Comparison of ENCODE assay signal across 14 cellular contexts in the genomic region with DNA sequence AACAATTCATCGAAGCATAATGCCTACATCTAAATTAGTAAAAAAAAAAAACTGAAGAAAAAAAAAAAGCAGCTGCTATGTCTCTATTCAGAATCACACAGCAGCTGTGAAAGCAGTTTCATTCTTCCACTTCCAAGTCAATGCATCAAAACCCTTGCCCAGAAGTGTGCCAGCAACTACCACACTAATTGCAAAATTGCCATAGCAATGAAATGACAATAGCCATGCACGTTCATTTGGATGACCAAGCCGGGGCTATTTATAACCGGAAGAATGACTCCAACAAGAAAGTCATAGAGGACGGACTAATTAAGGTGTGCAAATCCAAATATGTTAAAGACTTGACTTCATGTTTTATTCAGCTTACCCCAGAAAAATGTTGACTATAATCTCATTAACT. TPM values are rescaled to one million over a fixed set of nuclear protein-coding genes. Genes with fewer than 3 reads are reported as not detected.
DNase-seq lines count a peak whose midpoint lies in the region; ATAC-seq and TF ChIP-seq lines count a peak whose summit lies in the region.
"Had no signal": no experiment of that assay in that cellular context is flagged by ENCODE, and none has a peak within 500 bp of the region (broad histone marks: within the 10 kb centered on the region; RNA-seq: fewer than 3 reads in every experiment).

No MANE protein-coding gene starts in this region.

- peak overlapping the region in 10 of 12 donors; percentile 9 to 70 (median 52) for H3K27ac ChIP-seq in heart left ventricle
- H3K27ac ChIP-seq in stomach smooth muscle (ENCODE audit: low read length): peak overlapping the region; percentile 25

- intact Hi-C loops in heart left ventricle (cut with DNase I): loop anchor here in 1 of 10 donors (5.0 kb wide), 1 partner anchor 39 kb away; no protein-coding TSS in a partner anchor

- H3K4me1 ChIP-seq in heart left ventricle (peaks cover 0 to 22% (median 7%) of the 10 kb centered on the region in 12 donors), stomach smooth muscle (ENCODE audit: control insufficient read depth, insufficient read depth, low read length) (peaks cover 6% of the 10 kb centered on the region)

- peak; percentile 48 to 91 (median 82) for ATAC-seq in heart left ventricle
- no peak for ATAC-seq in esophagus mucosa
- ATAC-seq: GM12878; naive thymus-derived CD8-positive, alpha-beta T cell had no signal

- H3K9me3 ChIP-seq in heart left ventricle (no peaks in the 10 kb centered on the region), stomach smooth muscle (ENCODE audit: control insufficient read depth in 2 of 2, low read length in 2 of 2) (no peaks in the 10 kb centered on the region)

- TF ChIP-seq CTCF in heart left ventricle (IDR thresholded peaks at IDR 0.05): no peak

- TF ChIP-seq POLR2A in heart left ventricle (IDR thresholded peaks at IDR 0.05): no peak

- H3K4me3 ChIP-seq in heart left ventricle: peak overlapping the region in 6 of 12 donors; percentile 1 to 19 (median 16)
- H3K4me3 ChIP-seq in stomach smooth muscle (ENCODE audit: low read length in 2 of 2): peak overlapping the region; percentile 17 to 51
- H3K4me3 ChIP-seq: GM12878 had no signal

- DNase-seq in NCI-H2227 (lab: John Stamatoyannopoulos, UW; ENCODE audit: unreplicated experiment) (peak; percentile 5), NCI-H2227 treated with DMSO at 0.1 percent for 48 hours (lab: John Stamatoyannopoulos, UW) (no peak), RPMI7951 (ENCODE audit: low read depth) (peak; percentile 48), heart left ventricle (peak in 4 of 5 donors; percentile 26 to 59 (median 34)), NCI-H1436 (lab: John Stamatoyannopoulos, UW) (no peak)
- DNase-seq in NK-92 treated with Interleukin-12 subunit alpha and Interleukin-12 subunit beta, amount 100 ng/mL, for 24 hours (lab: John Stamatoyannopoulos, UW): no peak
- DNase-seq: activated naive CD4-positive, alpha-beta T cell treated with anti-CD3 and anti-CD28 coated beads, Interleukin-2, amount 50 U/mL, for 16 hours; MM.1S; naive thymus-derived CD8-positive, alpha-beta T cell; stimulated activated CD4-positive, alpha-beta T cell treated with anti-CD3 and anti-CD28 coated beads, Interleukin-12 subunit alpha, Interleukin-12 subunit beta, amount 100 ng/mL, for 4 hours; T-helper 2 cell had no signal

- H3K36me3 ChIP-seq in heart left ventricle (no peaks in the 10 kb centered on the region), stomach smooth muscle (ENCODE audit: control insufficient read depth in 2 of 2, insufficient read depth in 2 of 2, low read length in 2 of 2) (no peaks in the 10 kb centered on the region)

- 19 to 29% (median 22%) methylated on average over 5 of the region's 5 CpGs for WGBS in heart left ventricle, 4 donors

- peak overlapping the region in 1 of 2 donors; percentile 39 for H3K9ac ChIP-seq in stomach smooth muscle (ENCODE audit: low read length in 2 of 2)

- no peaks in the 10 kb centered on the region for H3K27me3 ChIP-seq in heart left ventricle
- no peaks in the 10 kb centered on the region for H3K27me3 ChIP-seq in stomach smooth muscle (ENCODE audit: control insufficient read depth in 1 of 2, insufficient read depth in 2 of 2, low read length in 2 of 2)

RNA-seq across cellular contexts. Expression of gene SLC2A13, which starts 42.5 kb away (rescaled TPM):
- 5.5 and 5.8 TPM in 2 replicates for total RNA-seq in RPMI7951 (2014; rRNA removed; shearing (Covaris generic))
- total RNA-seq in heart left ventricle (10 to 100 TPM in 3 of 9 donors, 1 to 10 TPM in 6; 5.8 to 17.6 (median 10.0) TPM), esophagus mucosa (2.2 TPM)
- 1 to 10 TPM; 1.9 to 3.9 TPM for polyA plus RNA-seq in heart left ventricle

Comparison
In these comparisons a context has a peak if more than half of its experiments do, and no peak if none do; other contexts are left out.
1. DNase-seq: peak in NCI-H2227 (single experiment), RPMI7951 (single experiment) and heart left ventricle (4 of 5); none in NCI-H2227 treated with DMSO at 0.1 percent for 48 hours (single experiment), NCI-H1436 (single experiment) and NK-92 treated with Interleukin-12 subunit alpha and Interleukin-12 subunit beta, amount 100 ng/mL, for 24 hours (single experiment).